In the genomic region with DNA sequence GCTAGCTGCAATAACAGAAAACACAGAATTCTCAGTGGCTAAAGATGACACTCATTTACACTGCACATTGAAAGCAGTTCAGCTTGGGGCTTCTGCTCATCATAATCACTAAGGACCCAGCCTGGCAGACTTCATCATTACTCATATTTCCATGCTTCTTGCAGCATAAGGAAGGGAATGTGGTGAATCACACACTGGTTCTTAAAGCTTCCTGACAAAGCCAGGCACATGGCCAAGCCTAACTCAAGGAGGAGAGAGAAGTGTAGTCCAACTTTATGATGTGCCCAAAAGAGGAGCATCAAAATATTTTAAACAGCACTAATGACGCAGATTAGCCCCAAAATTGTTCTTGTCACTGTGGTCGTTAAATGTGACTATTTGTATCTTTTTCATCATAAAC, we compare ENCODE assay signal across 1 cellular context.
TF ChIP-seq lines count a peak whose summit lies in the region.

No MANE protein-coding gene starts in this region.

TF ChIP-seq in IMR-90, 13 proteins besides CTCF, POLR2A, EP300 and RAD21 (continued from another document):
- TF ChIP-seq FOS (IDR thresholded peaks at IDR 0.05; ENCODE audit: low read depth, low read length) (peak; percentile 43; the same call in 1 of the 2 replicates), CHD1 (IDR thresholded peaks at IDR 0.05; ENCODE audit: low read depth, low read length) (no peak), MAFK (IDR thresholded peaks at IDR 0.05; ENCODE audit: low read depth, low read length) (no peak)
